In genomic region chr21:33478858-33479678, GRCh38 we compare ENCODE assay signal across 8 cellular contexts. TPM values are rescaled to one million over a fixed set of nuclear protein-coding genes. Genes with fewer than 3 reads are reported as not detected.
DNase-seq lines count a peak whose midpoint lies in the region; ATAC-seq and TF ChIP-seq lines count a peak whose summit lies in the region.

No MANE protein-coding gene starts in this region.

- peak overlapping the region; percentile 47 for H3K27ac Mint-ChIP-seq in activated naive CD4-positive, alpha-beta T cell treated with anti-CD3 and anti-CD28 coated beads for 36 hours
- H3K27ac Mint-ChIP-seq in glutamatergic neuron (ENCODE audit: unreplicated experiment): peak overlapping the region; percentile 70
- H3K27ac Mint-ChIP-seq in osteocyte (ENCODE audit: unreplicated experiment): peak overlapping the region; percentile 77

- CTCF ChIA-PET in activated naive CD4-positive, alpha-beta T cell treated with anti-CD3 and anti-CD28 coated beads for 36 hours (lab: Charles Lee): interaction anchor here (0.6 to 2.6 kb wide), 6 partner anchors 12 to 154 kb away, joined by 3 to 11 read pairs (median 4); partner anchors contain the start of gene DNAJC28

- intact Hi-C loops in activated naive CD4-positive, alpha-beta T cell treated with anti-CD3 and anti-CD28 coated beads for 36 hours (cut with micrococcal nuclease): loop anchor here (1.0 to 5.0 kb wide), 7 partner anchors 12 to 707 kb away; partner anchors contain the start of genes CRYZL1, DNAJC28, DONSON and GART

- no peaks in the 10 kb centered on the region for H3K36me3 Mint-ChIP-seq in activated naive CD4-positive, alpha-beta T cell treated with anti-CD3 and anti-CD28 coated beads for 36 hours (ENCODE audit: low read depth)
- H3K36me3 Mint-ChIP-seq in glutamatergic neuron (ENCODE audit: unreplicated experiment) (peaks cover 4% of the 10 kb centered on the region), osteocyte (ENCODE audit: unreplicated experiment) (no peaks in the 10 kb centered on the region)

- peak; percentile 31 for DNase-seq in AG10803 (ENCODE audit: low read depth)
- DNase-seq in RKO (ENCODE audit: low spot score): peak; percentile 32
- peak; percentile 44 for DNase-seq in activated naive CD4-positive, alpha-beta T cell treated with anti-CD3 and anti-CD28 coated beads for 36 hours
- DNase-seq in glutamatergic neuron: peak; percentile 39
- peak; percentile 87 for DNase-seq in osteocyte (ENCODE audit: extremely low spot score, unreplicated experiment)
- DNase-seq in amniotic stem cell (lab: John Stamatoyannopoulos, UW): no peak

- TF ChIP-seq CTCF in AG10803 (conservative IDR thresholded peaks at IDR 0.05; ENCODE audit: low read length) (peak; percentile 15), glutamatergic neuron (IDR thresholded peaks at IDR 0.05; ENCODE audit: partially characterized antibody, unreplicated experiment) (no peak), osteocyte (IDR thresholded peaks at IDR 0.05) (peak; percentile 10)

- no peaks in the 10 kb centered on the region for H3K27me3 Mint-ChIP-seq in activated naive CD4-positive, alpha-beta T cell treated with anti-CD3 and anti-CD28 coated beads for 36 hours (ENCODE audit: low read depth)
- H3K27me3 Mint-ChIP-seq in glutamatergic neuron (ENCODE audit: unreplicated experiment): peaks cover 6% of the 10 kb centered on the region
- H3K27me3 Mint-ChIP-seq in osteocyte (ENCODE audit: unreplicated experiment): no peaks in the 10 kb centered on the region

- peak; percentile 23 for ATAC-seq in GM18909 (IDR thresholded peaks at IDR 0.05; ENCODE audit: poor library complexity, unreplicated experiment)
- ATAC-seq in HG03196 (IDR thresholded peaks at IDR 0.05; ENCODE audit: unreplicated experiment): peak; percentile 26

- H3K4me3 ChIP-seq in AG10803 (ENCODE audit: low read length): peak overlapping the region; percentile 82

- H3K4me1 Mint-ChIP-seq in activated naive CD4-positive, alpha-beta T cell treated with anti-CD3 and anti-CD28 coated beads for 36 hours (ENCODE audit: low read depth): peaks cover 15% of the 10 kb centered on the region
- H3K4me1 Mint-ChIP-seq in glutamatergic neuron (ENCODE audit: low read depth, unreplicated experiment): peaks cover 7% of the 10 kb centered on the region
- peaks cover 14% of the 10 kb centered on the region for H3K4me1 Mint-ChIP-seq in osteocyte (ENCODE audit: unreplicated experiment)

- H3K9me3 Mint-ChIP-seq in activated naive CD4-positive, alpha-beta T cell treated with anti-CD3 and anti-CD28 coated beads for 36 hours: no peaks in the 10 kb centered on the region
- H3K9me3 Mint-ChIP-seq in glutamatergic neuron (ENCODE audit: unreplicated experiment): peaks cover 10% of the 10 kb centered on the region
- no peaks in the 10 kb centered on the region for H3K9me3 Mint-ChIP-seq in osteocyte (ENCODE audit: unreplicated experiment)

- H3K4me3 Mint-ChIP-seq in activated naive CD4-positive, alpha-beta T cell treated with anti-CD3 and anti-CD28 coated beads for 36 hours: peak overlapping the region; percentile 89
- H3K4me3 Mint-ChIP-seq in glutamatergic neuron (ENCODE audit: unreplicated experiment) (peak overlapping the region; percentile 93), osteocyte (ENCODE audit: unreplicated experiment) (peak overlapping the region; percentile 79)

RNA-seq across cellular contexts. Expression of gene TMEM50B, which starts 0.7 kb away (rescaled TPM):
- total RNA-seq in activated naive CD4-positive, alpha-beta T cell treated with anti-CD3 and anti-CD28 coated beads for 36 hours: 10 to 100 TPM; 17.8 to 18.2 TPM
- total RNA-seq in glutamatergic neuron (ENCODE audit: unreplicated experiment): 37.5 TPM
- 44.0 and 47.9 TPM in 2 replicates for total RNA-seq in osteocyte

RNA-seq across cellular contexts. Expression of gene DNAJC28, which starts 12.4 kb away (rescaled TPM):
- total RNA-seq in activated naive CD4-positive, alpha-beta T cell treated with anti-CD3 and anti-CD28 coated beads for 36 hours: under 1 TPM; 0.17 TPM
- 5.3 TPM for total RNA-seq in glutamatergic neuron (ENCODE audit: unreplicated experiment)
- total RNA-seq in osteocyte: 2.1 and 2.7 TPM in 2 replicates
